1 cellular context compared by ENCODE assay signal in the genomic region with DNA sequence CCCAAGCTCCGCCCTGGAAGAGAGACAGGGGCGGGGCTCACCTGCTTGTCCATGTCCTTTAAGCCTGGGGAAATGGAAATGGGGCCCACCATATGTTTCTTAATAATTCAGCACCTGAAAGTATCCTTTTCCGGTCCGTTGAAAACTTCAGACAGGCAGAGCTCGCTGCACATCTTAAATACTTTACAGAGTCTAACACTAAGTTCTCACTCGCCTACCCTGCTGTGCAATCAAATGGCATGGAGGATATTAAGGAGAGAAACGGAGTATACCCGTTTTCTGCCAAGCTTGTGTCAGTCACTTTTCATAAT.
TF ChIP-seq lines count a peak whose summit lies in the region.

No MANE protein-coding gene starts in this region.

TF ChIP-seq in endothelial cell of umbilical vein, 7 proteins besides CTCF, POLR2A, EP300 and RAD21 (continued from another document):
- TF ChIP-seq JUN (IDR thresholded peaks at IDR 0.05; ENCODE audit: borderline replicate concordance, insufficient read depth, insufficient read length, low read depth) (no peak), FOS (IDR thresholded peaks at IDR 0.05; ENCODE audit: borderline replicate concordance, insufficient read depth, low read length) (no peak), GATA2 (IDR thresholded peaks at IDR 0.05; ENCODE audit: insufficient read depth, insufficient read length, low read depth, low read length) (no peak), MYC (IDR thresholded peaks at IDR 0.05; ENCODE audit: low read depth, low read length) (no peak), EZH2 (IDR thresholded peaks at IDR 0.05; ENCODE audit: borderline replicate concordance, low read depth, low read length, severe bottlenecking) (no peak), POLR2AphosphoS5 (IDR thresholded peaks at IDR 0.05; ENCODE audit: insufficient read depth, low read depth, low read length) (no peak)
